15 cellular contexts compared by ENCODE assay signal in genomic region chr9:74824654-74825053, GRCh38.
DNase-seq lines count a peak whose midpoint lies in the region; ATAC-seq and TF ChIP-seq lines count a peak whose summit lies in the region.
"Had no signal": no experiment of that assay in that cellular context is flagged by ENCODE, and none has a peak within 500 bp of the region (broad histone marks: within the 10 kb centered on the region; RNA-seq: fewer than 3 reads in every experiment).

No MANE protein-coding gene starts in this region.

- H3K79me2 ChIP-seq in PC-9 (ENCODE audit: low read depth) = no peaks in the 10 kb centered on the region

- TF ChIP-seq CTCF in PC-9 (conservative IDR thresholded peaks at IDR 0.05) (no peak), neural crest cell (conservative IDR thresholded peaks at IDR 0.05) (no peak)

- no peak overlapping the region for H2AFZ ChIP-seq in PC-9

- no peaks in the 10 kb centered on the region for H3K9me3 Mint-ChIP-seq in neural crest cell
- H3K9me3 Mint-ChIP-seq: stimulated activated memory B cell treated with anti-CD40 and anti-IgM and Interleukin-4, amounts not matched to agents 10 μg/mL and 1 μg/mL and 100 μg/mL, for 72 hours had no signal

- H3K4me3 Mint-ChIP-seq in neural crest cell = no peak overlapping the region
- H3K4me3 Mint-ChIP-seq: stimulated activated memory B cell treated with anti-CD40 and anti-IgM and Interleukin-4, amounts not matched to agents 10 μg/mL and 1 μg/mL and 100 μg/mL, for 72 hours had no signal

- no peak overlapping the region for H3K4me2 ChIP-seq in PC-9

- peak; percentile 29 for DNase-seq in Daoy (ENCODE audit: low read depth)
- DNase-seq in PC-9 = peak; percentile 48 to 63
- DNase-seq in fibroblast of gingiva (ENCODE audit: low read depth) = peak; percentile 96
- DNase-seq in neural crest cell (ENCODE audit: low read depth, low spot score) = no peak
- DNase-seq in NCI-H2029 treated with DMSO at 0.1 percent for 48 hours (lab: John Stamatoyannopoulos, UW) = no peak
- no peak for DNase-seq in HuH-7.5 (ENCODE audit: low spot score)
- DNase-seq in pons (ENCODE audit: low spot score) = no peak
- DNase-seq: activated CD4-positive, alpha-beta T cell treated with anti-CD3 and anti-CD28 coated beads for 1 hour; activated T-cell treated with anti-CD3 and anti-CD28 coated beads, Interleukin-2, amount 50 U/mL, for 48 hours; C1 segment of cervical spinal cord; islet precursor cell; NCI-H1092 treated with DMSO at 0.1 percent for 48 hours; SW 1271 had no signal

- H3K4me1 Mint-ChIP-seq in neural crest cell = no peaks in the 10 kb centered on the region
- H3K4me1 Mint-ChIP-seq: stimulated activated memory B cell treated with anti-CD40 and anti-IgM and Interleukin-4, amounts not matched to agents 10 μg/mL and 1 μg/mL and 100 μg/mL, for 72 hours had no signal

- no peaks in the 10 kb centered on the region for H3K9me2 ChIP-seq in PC-9 (ENCODE audit: insufficient read depth)

- no peaks in the 10 kb centered on the region for H3K27me3 ChIP-seq in PC-9 (ENCODE audit: insufficient read depth, low read depth)

- H3K4me1 ChIP-seq in PC-9 (replicated peaks; ENCODE audit: insufficient read depth) = no peaks in the 10 kb centered on the region

- no peaks in the 10 kb centered on the region for H3K9me3 ChIP-seq in PC-9 (ENCODE audit: insufficient read depth, low read depth)

- H3K36me3 Mint-ChIP-seq in neural crest cell (ENCODE audit: low read depth) = no peaks in the 10 kb centered on the region
- H3K36me3 Mint-ChIP-seq: stimulated activated memory B cell treated with anti-CD40 and anti-IgM and Interleukin-4, amounts not matched to agents 10 μg/mL and 1 μg/mL and 100 μg/mL, for 72 hours had no signal

- H4K20me1 ChIP-seq in PC-9 (ENCODE audit: insufficient read depth) = no peaks in the 10 kb centered on the region

- no peaks in the 10 kb centered on the region for H3K27me3 Mint-ChIP-seq in neural crest cell (ENCODE audit: low read depth)

- H3K36me3 ChIP-seq in PC-9 (ENCODE audit: low read depth) = no peaks in the 10 kb centered on the region

- H3F3A ChIP-seq in PC-9 (ENCODE audit: insufficient read depth, low read depth) = no peaks in the 10 kb centered on the region

- CTCF ChIA-PET in PC-9 (lab: Charles Lee) = interaction anchor here (0.7 kb wide), 1 partner anchor 570 kb away, joined by 13 read pairs; no protein-coding TSS in a partner anchor

- H3K27ac Mint-ChIP-seq in neural crest cell (ENCODE audit: unreplicated experiment) = peak overlapping the region; percentile 43
- H3K27ac Mint-ChIP-seq: stimulated activated memory B cell treated with anti-CD40 and anti-IgM and Interleukin-4, amounts not matched to agents 10 μg/mL and 1 μg/mL and 100 μg/mL, for 72 hours had no signal

- no peak overlapping the region for H3K4me3 ChIP-seq in PC-9

- no peak for ATAC-seq in GM18909 (IDR thresholded peaks at IDR 0.05; ENCODE audit: poor library complexity, unreplicated experiment)
- ATAC-seq: stimulated activated memory B cell treated with anti-CD40 and anti-IgM and Interleukin-4, amounts not matched to agents 10 μg/mL and 1 μg/mL and 100 μg/mL, for 72 hours had no signal

- POLR2A ChIA-PET in PC-9 (lab: Charles Lee; ENCODE audit: unreplicated experiment) = interaction anchor here (0.6 kb wide), 2 partner anchors 120 to 128 kb away, joined by 3 to 4 read pairs; no protein-coding TSS in a partner anchor

- BruUV-seq in PC-9 (replicated peaks; lab: Mats Ljungman, UMichigan) = no TSS peak

- intact Hi-C loops in PC-9 (cut with micrococcal nuclease; ENCODE audit: unreplicated experiment) = no loop called here

- no peak overlapping the region for H3K27ac ChIP-seq in PC-9

Comparison
In these comparisons a context has a peak if more than half of its experiments do, and no peak if none do; other contexts are left out.
1. DNase-seq: peak in Daoy (single experiment), PC-9 (2 of 2) and fibroblast of gingiva (single experiment); none in neural crest cell (single experiment), NCI-H2029 treated with DMSO at 0.1 percent for 48 hours (single experiment), HuH-7.5 (single experiment) and pons (single experiment).